In the genomic region with DNA sequence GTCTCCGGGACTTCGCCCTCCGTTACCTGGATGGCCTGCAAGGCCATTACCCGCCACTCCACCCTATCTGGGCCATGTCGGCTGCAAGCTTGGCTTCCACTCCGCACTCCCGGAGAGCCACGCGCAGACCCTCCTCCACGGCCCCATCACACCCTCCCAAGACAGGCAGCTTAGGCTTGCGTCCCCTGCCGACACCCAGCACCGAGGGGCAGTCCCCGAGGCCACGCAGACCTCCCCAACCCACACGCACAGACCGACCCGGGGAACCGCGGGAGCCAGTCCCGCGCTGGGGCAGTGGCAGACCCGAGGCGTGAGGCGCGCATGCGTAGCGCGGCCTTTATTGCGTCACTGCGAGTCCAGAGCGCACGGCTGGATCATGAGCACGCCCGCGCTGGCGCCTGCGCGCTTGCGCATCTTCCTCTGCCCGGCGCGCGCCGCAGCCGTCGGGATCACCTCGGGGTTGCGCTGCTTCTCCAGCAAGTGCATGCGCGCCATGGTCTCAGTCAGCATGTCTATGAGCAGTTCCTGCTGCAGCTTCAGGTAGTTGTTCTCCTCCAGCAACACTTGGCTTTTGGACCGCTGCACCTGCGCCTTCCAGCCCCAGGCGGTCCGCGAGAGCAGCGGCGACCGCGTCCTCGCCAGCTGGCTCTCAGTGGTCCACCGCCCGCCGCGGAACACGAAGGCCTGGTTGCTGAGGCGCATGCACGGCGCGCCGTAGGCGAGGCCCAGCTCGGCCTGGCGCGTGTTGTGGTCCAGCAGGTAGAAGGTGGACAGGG, we compare ENCODE assay signal across 1 cellular context.
TF ChIP-seq lines count a peak whose summit lies in the region.

No MANE protein-coding gene starts in this region.

TF ChIP-seq in H1, 55 proteins besides CTCF, POLR2A, EP300 and RAD21:
- TF ChIP-seq PHF8 (conservative IDR thresholded peaks at IDR 0.05; ENCODE audit: low read depth, low read length) (peak; percentile 79), HDAC2 (IDR thresholded peaks at IDR 0.05; ENCODE audit: borderline replicate concordance in 1 of 2, low read depth in 2 of 2, low read length in 2 of 2) (peak in 1 of 2 experiments; percentile 19; a peak in 1 of 4 replicates), JUND (IDR thresholded peaks at IDR 0.05; ENCODE audit: low read length) (peak; percentile 73), CBX5 (IDR thresholded peaks at IDR 0.05; ENCODE audit: low read depth, low read length) (no peak), RBBP5 (IDR thresholded peaks at IDR 0.05; ENCODE audit: borderline replicate concordance, low read depth, low read length) (peak; percentile 61; the same call in 1 of the 2 replicates), POU5F1 (IDR thresholded peaks at IDR 0.05; ENCODE audit: low read depth, low read length) (no peak), BRCA1 (IDR thresholded peaks at IDR 0.05; ENCODE audit: low read depth, low read length) (no peak; the same call in 1 of the 2 replicates), ASH2L (IDR thresholded peaks at IDR 0.05; ENCODE audit: low read length) (peak; percentile 86), CTBP2 (IDR thresholded peaks at IDR 0.05; ENCODE audit: borderline replicate concordance, insufficient read depth, insufficient read length, low read length) (no peak), ZNF274 (IDR thresholded peaks at IDR 0.05; ENCODE audit: borderline replicate concordance, extremely low read depth, low read length) (no peak), BCL11A (IDR thresholded peaks at IDR 0.05; ENCODE audit: low read depth in 2 of 2, low read length in 2 of 2) (no peak), MAFK (IDR thresholded peaks at IDR 0.05; ENCODE audit: low read depth, low read length) (no peak; the same call in 1 of the 2 replicates), HDAC6 (IDR thresholded peaks at IDR 0.05; ENCODE audit: low read depth, low read length) (no peak), KDM5A (IDR thresholded peaks at IDR 0.05; ENCODE audit: low read length) (0 out of 2 replicates have a peak, but pooled peaks have one; percentile 5), NRF1 (IDR thresholded peaks at IDR 0.05; ENCODE audit: low read depth, low read length) (peak; percentile 96), JUN (IDR thresholded peaks at IDR 0.05; ENCODE audit: low read depth, low read length) (peak; percentile 51; the same call in 1 of the 2 replicates), FOSL1 (IDR thresholded peaks at IDR 0.05; ENCODE audit: insufficient read depth, low read depth, low read length) (no peak), TAF1 (IDR thresholded peaks at IDR 0.05; ENCODE audit: low read depth, low read length) (peak; percentile 77; the same call in 1 of the 2 replicates), YY1 (IDR thresholded peaks at IDR 0.05; ENCODE audit: low read depth, low read length) (no peak), TAF7 (optimal IDR thresholded peaks at IDR 0.05; ENCODE audit: borderline replicate concordance, low read depth, low read length) (peak; percentile 62), SAP30 (IDR thresholded peaks at IDR 0.05; ENCODE audit: insufficient read depth, insufficient replicate concordance, low read length) (no peak), EZH2 (IDR thresholded peaks at IDR 0.05; ENCODE audit: low read depth, low read length, severe bottlenecking) (peak; percentile 40), TCF12 (IDR thresholded peaks at IDR 0.05; ENCODE audit: low read depth, low read length) (no peak), SIN3A (conservative IDR thresholded peaks at IDR 0.05 in 1 of 2, IDR thresholded peaks at IDR 0.05 in 1 of 2; ENCODE audit: low read depth in 1 of 2, low read length in 2 of 2) (peak in 1 of 2 experiments; percentile 38; a peak in 1 of 4 replicates), RFX5 (IDR thresholded peaks at IDR 0.05; ENCODE audit: borderline replicate concordance, low read depth, low read length) (no peak), SUZ12 (IDR thresholded peaks at IDR 0.05; ENCODE audit: low read length) (no peak), RNF2 (IDR thresholded peaks at IDR 0.05; ENCODE audit: borderline replicate concordance, low read depth, low read length, missing control alignments, poor library complexity, severe bottlenecking) (peak; percentile 83), EGR1 (IDR thresholded peaks at IDR 0.05; ENCODE audit: borderline replicate concordance, low read depth, low read length) (no peak), BACH1 (IDR thresholded peaks at IDR 0.05; ENCODE audit: low read length) (peak; percentile 65), SP4 (IDR thresholded peaks at IDR 0.05; ENCODE audit: low read length) (0 out of 2 replicates have a peak, but pooled peaks have one; percentile 32), CREB1 (IDR thresholded peaks at IDR 0.05) (peak; percentile 88), SP2 (IDR thresholded peaks at IDR 0.05; ENCODE audit: low read length) (no peak), CBX8 (IDR thresholded peaks at IDR 0.05; ENCODE audit: borderline replicate concordance, low read depth, low read length) (no peak), CEBPB (IDR thresholded peaks at IDR 0.05; ENCODE audit: low read depth, low read length) (peak; percentile 97), NANOG (IDR thresholded peaks at IDR 0.05; ENCODE audit: insufficient read depth, low read depth, low read length, poor library complexity, severe bottlenecking) (no peak), CHD2 (IDR thresholded peaks at IDR 0.05; ENCODE audit: low read length) (no peak), SIRT6 (IDR thresholded peaks at IDR 0.05; ENCODE audit: low read length) (no peak), KDM4A (IDR thresholded peaks at IDR 0.05; ENCODE audit: low read depth, low read length, severe bottlenecking) (peak; percentile 99), SIX5 (IDR thresholded peaks at IDR 0.05; ENCODE audit: low read depth, low read length) (no peak), GTF2F1 (IDR thresholded peaks at IDR 0.05; ENCODE audit: borderline replicate concordance, low read depth, low read length) (no peak), GABPA (IDR thresholded peaks at IDR 0.05; ENCODE audit: borderline replicate concordance, insufficient read depth, low read length) (no peak), CHD1 (IDR thresholded peaks at IDR 0.05; ENCODE audit: low read depth, low read length) (no peak), SRF (IDR thresholded peaks at IDR 0.05; ENCODE audit: low read depth, low read length) (no peak), TEAD4 (IDR thresholded peaks at IDR 0.05; ENCODE audit: low read depth, low read length) (peak; percentile 51; the same call in 1 of the 2 replicates), SP1 (IDR thresholded peaks at IDR 0.05; ENCODE audit: low read depth, low read length) (no peak), KDM1A (IDR thresholded peaks at IDR 0.05; ENCODE audit: borderline replicate concordance, low read length) (no peak), RXRA (IDR thresholded peaks at IDR 0.05; ENCODE audit: insufficient read depth, low read depth, low read length) (no peak), TBP (IDR thresholded peaks at IDR 0.05; ENCODE audit: low read depth, low read length) (peak; percentile 74), POLR2AphosphoS5 (IDR thresholded peaks at IDR 0.05; ENCODE audit: low read depth, low read length) (peak; percentile 66; the same call in 1 of the 2 replicates)
- TF ChIP-seq, protein P1, sequence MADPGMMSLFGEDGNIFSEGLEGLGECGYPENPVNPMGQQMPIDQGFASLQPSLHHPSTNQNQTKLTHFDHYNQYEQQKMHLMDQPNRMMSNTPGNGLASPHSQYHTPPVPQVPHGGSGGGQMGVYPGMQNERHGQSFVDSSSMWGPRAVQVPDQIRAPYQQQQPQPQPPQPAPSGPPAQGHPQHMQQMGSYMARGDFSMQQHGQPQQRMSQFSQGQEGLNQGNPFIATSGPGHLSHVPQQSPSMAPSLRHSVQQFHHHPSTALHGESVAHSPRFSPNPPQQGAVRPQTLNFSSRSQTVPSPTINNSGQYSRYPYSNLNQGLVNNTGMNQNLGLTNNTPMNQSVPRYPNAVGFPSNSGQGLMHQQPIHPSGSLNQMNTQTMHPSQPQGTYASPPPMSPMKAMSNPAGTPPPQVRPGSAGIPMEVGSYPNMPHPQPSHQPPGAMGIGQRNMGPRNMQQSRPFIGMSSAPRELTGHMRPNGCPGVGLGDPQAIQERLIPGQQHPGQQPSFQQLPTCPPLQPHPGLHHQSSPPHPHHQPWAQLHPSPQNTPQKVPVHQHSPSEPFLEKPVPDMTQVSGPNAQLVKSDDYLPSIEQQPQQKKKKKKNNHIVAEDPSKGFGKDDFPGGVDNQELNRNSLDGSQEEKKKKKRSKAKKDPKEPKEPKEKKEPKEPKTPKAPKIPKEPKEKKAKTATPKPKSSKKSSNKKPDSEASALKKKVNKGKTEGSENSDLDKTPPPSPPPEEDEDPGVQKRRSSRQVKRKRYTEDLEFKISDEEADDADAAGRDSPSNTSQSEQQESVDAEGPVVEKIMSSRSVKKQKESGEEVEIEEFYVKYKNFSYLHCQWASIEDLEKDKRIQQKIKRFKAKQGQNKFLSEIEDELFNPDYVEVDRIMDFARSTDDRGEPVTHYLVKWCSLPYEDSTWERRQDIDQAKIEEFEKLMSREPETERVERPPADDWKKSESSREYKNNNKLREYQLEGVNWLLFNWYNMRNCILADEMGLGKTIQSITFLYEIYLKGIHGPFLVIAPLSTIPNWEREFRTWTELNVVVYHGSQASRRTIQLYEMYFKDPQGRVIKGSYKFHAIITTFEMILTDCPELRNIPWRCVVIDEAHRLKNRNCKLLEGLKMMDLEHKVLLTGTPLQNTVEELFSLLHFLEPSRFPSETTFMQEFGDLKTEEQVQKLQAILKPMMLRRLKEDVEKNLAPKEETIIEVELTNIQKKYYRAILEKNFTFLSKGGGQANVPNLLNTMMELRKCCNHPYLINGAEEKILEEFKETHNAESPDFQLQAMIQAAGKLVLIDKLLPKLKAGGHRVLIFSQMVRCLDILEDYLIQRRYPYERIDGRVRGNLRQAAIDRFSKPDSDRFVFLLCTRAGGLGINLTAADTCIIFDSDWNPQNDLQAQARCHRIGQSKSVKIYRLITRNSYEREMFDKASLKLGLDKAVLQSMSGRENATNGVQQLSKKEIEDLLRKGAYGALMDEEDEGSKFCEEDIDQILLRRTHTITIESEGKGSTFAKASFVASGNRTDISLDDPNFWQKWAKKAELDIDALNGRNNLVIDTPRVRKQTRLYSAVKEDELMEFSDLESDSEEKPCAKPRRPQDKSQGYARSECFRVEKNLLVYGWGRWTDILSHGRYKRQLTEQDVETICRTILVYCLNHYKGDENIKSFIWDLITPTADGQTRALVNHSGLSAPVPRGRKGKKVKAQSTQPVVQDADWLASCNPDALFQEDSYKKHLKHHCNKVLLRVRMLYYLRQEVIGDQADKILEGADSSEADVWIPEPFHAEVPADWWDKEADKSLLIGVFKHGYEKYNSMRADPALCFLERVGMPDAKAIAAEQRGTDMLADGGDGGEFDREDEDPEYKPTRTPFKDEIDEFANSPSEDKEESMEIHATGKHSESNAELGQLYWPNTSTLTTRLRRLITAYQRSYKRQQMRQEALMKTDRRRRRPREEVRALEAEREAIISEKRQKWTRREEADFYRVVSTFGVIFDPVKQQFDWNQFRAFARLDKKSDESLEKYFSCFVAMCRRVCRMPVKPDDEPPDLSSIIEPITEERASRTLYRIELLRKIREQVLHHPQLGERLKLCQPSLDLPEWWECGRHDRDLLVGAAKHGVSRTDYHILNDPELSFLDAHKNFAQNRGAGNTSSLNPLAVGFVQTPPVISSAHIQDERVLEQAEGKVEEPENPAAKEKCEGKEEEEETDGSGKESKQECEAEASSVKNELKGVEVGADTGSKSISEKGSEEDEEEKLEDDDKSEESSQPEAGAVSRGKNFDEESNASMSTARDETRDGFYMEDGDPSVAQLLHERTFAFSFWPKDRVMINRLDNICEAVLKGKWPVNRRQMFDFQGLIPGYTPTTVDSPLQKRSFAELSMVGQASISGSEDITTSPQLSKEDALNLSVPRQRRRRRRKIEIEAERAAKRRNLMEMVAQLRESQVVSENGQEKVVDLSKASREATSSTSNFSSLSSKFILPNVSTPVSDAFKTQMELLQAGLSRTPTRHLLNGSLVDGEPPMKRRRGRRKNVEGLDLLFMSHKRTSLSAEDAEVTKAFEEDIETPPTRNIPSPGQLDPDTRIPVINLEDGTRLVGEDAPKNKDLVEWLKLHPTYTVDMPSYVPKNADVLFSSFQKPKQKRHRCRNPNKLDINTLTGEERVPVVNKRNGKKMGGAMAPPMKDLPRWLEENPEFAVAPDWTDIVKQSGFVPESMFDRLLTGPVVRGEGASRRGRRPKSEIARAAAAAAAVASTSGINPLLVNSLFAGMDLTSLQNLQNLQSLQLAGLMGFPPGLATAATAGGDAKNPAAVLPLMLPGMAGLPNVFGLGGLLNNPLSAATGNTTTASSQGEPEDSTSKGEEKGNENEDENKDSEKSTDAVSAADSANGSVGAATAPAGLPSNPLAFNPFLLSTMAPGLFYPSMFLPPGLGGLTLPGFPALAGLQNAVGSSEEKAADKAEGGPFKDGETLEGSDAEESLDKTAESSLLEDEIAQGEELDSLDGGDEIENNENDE (IDR thresholded peaks at IDR 0.05; ENCODE audit: insufficient replicate concordance, low read length): no peak
- TF ChIP-seq, protein P2, sequence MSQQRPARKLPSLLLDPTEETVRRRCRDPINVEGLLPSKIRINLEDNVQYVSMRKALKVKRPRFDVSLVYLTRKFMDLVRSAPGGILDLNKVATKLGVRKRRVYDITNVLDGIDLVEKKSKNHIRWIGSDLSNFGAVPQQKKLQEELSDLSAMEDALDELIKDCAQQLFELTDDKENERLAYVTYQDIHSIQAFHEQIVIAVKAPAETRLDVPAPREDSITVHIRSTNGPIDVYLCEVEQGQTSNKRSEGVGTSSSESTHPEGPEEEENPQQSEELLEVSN (IDR thresholded peaks at IDR 0.05): peak; percentile 97
- TF ChIP-seq, protein P3, sequence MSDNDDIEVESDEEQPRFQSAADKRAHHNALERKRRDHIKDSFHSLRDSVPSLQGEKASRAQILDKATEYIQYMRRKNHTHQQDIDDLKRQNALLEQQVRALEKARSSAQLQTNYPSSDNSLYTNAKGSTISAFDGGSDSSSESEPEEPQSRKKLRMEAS (IDR thresholded peaks at IDR 0.05): no peak
- TF ChIP-seq, protein P4, sequence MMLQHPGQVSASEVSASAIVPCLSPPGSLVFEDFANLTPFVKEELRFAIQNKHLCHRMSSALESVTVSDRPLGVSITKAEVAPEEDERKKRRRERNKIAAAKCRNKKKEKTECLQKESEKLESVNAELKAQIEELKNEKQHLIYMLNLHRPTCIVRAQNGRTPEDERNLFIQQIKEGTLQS (IDR thresholded peaks at IDR 0.05; ENCODE audit: insufficient read depth, low read depth, low read length): peak; percentile 82
- TF ChIP-seq, protein P5, sequence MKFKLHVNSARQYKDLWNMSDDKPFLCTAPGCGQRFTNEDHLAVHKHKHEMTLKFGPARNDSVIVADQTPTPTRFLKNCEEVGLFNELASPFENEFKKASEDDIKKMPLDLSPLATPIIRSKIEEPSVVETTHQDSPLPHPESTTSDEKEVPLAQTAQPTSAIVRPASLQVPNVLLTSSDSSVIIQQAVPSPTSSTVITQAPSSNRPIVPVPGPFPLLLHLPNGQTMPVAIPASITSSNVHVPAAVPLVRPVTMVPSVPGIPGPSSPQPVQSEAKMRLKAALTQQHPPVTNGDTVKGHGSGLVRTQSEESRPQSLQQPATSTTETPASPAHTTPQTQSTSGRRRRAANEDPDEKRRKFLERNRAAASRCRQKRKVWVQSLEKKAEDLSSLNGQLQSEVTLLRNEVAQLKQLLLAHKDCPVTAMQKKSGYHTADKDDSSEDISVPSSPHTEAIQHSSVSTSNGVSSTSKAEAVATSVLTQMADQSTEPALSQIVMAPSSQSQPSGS (IDR thresholded peaks at IDR 0.05; ENCODE audit: low read length): no peak
- TF ChIP-seq, protein P6, sequence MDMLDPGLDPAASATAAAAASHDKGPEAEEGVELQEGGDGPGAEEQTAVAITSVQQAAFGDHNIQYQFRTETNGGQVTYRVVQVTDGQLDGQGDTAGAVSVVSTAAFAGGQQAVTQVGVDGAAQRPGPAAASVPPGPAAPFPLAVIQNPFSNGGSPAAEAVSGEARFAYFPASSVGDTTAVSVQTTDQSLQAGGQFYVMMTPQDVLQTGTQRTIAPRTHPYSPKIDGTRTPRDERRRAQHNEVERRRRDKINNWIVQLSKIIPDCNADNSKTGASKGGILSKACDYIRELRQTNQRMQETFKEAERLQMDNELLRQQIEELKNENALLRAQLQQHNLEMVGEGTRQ (IDR thresholded peaks at IDR 0.05; ENCODE audit: low read length): no peak; the same call in 1 of the 2 replicates
